Comparison of ENCODE assay signal across 25 cellular contexts in the genomic region with DNA sequence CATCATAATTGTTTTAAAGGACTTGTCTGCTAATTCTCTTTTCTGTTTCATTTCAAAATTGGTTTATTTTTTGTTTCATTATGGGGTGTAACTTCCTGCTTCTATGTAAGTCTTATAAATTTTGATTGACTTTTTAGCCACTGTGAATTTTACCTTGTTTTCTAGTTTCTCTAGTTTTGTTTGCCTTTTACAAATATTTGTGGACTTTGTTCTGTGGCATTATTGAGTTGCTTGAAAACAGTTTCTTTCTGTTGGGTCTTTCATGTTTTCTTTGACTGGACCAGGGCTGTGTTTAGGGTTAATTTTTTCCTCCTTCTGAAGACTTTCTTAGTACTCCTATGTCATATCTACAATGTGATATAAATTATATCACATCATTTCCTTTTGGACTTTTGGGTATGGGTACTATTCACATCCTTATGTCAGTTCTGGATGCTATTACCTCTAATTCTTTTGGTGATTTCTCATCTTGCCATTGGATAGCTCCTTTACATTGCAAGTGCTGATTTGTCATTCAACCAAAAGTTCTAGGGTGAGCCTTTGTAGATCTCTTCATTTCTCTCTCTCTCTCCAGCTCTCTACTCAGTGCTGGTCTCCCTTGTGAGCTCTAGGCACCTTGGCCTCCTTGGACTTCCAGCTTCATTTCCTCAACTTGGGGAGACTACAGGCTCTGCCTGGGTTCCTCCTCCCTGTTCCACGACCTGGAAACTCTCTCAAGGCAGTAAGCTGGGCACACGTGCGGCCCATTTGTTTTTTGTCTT. TPM values are rescaled to one million over a fixed set of nuclear protein-coding genes. Genes with fewer than 3 reads are reported as not detected.
DNase-seq lines count a peak whose midpoint lies in the region; ATAC-seq and TF ChIP-seq lines count a peak whose summit lies in the region.
"Had no signal": no experiment of that assay in that cellular context is flagged by ENCODE, and none has a peak within 500 bp of the region (broad histone marks: within the 10 kb centered on the region; RNA-seq: fewer than 3 reads in every experiment).

No MANE protein-coding gene starts in this region.

- no peak overlapping the region for H3K4me2 ChIP-seq in SK-N-SH
- H3K4me2 ChIP-seq: KMS-11 had no signal

- H3K9me2 ChIP-seq in SK-N-SH: no peaks in the 10 kb centered on the region

- H2AFZ ChIP-seq in SK-N-SH (ENCODE audit: low read depth): no peak overlapping the region
- H2AFZ ChIP-seq: GM23248 had no signal

- H3K4me1 Mint-ChIP-seq in activated T-cell treated with anti-CD3 and anti-CD28 coated beads, Interleukin-2, amount 50 U/mL, for 72 hours (ENCODE audit: low read depth): peaks cover 44% of the 10 kb centered on the region
- H3K4me1 Mint-ChIP-seq in IgD-negative memory B cell: peaks cover 19 to 36% (median 32%) of the 10 kb centered on the region in 3 donors
- H3K4me1 Mint-ChIP-seq in immature natural killer cell: peaks cover 33 to 60% of the 10 kb centered on the region in 2 donors
- peaks cover 49% of the 10 kb centered on the region for H3K4me1 Mint-ChIP-seq in stimulated activated effector memory CD8-positive, alpha-beta T cell treated with anti-CD3 and anti-CD28 coated beads, Interleukin-12 subunit alpha, Interleukin-12 subunit beta, amount 100 ng/mL, for 72 hours

- H3K9me3 Mint-ChIP-seq in activated T-cell treated with anti-CD3 and anti-CD28 coated beads, Interleukin-2, amount 50 U/mL, for 72 hours: peaks cover 0 to 1% of the 10 kb centered on the region in 2 donors
- H3K9me3 Mint-ChIP-seq in IgD-negative memory B cell (no peaks in the 10 kb centered on the region), immature natural killer cell (no peaks in the 10 kb centered on the region)
- no peaks in the 10 kb centered on the region for H3K9me3 Mint-ChIP-seq in stimulated activated effector memory CD8-positive, alpha-beta T cell treated with anti-CD3 and anti-CD28 coated beads, Interleukin-12 subunit alpha, Interleukin-12 subunit beta, amount 100 ng/mL, for 72 hours

- H3K27ac ChIP-seq in SK-N-SH (ENCODE audit: low read depth in 2 of 2, low read length in 1 of 2): peak overlapping the region in 1 of 2 experiments; percentile 47; a peak in 1 of 4 replicates
- H3K27ac ChIP-seq: ascending aorta, GM23248, KMS-11, ovary, SJCRH30 had no signal

- CTCF ChIA-PET in SK-N-SH (lab: Yijun Ruan, JAX): interaction anchor here (1.0 kb wide), 1 partner anchor 11 kb away, joined by 3 read pairs; no protein-coding TSS in a partner anchor

- peaks cover 96% of the 10 kb centered on the region for H3K79me2 ChIP-seq in SK-N-SH (ENCODE audit: insufficient read depth)

- peaks cover 0 to 28% of the 10 kb centered on the region in 2 experiments for H3K36me3 ChIP-seq in SK-N-SH (replicated peaks in 1 of 2; ENCODE audit: control insufficient read depth in 1 of 2, insufficient read depth in 2 of 2, low read length in 1 of 2)
- H3K36me3 ChIP-seq: ascending aorta, ovary had no signal

- TF ChIP-seq EP300 in SK-N-SH (IDR thresholded peaks at IDR 0.05; ENCODE audit: borderline replicate concordance in 1 of 2, low read depth in 1 of 2, low read length in 1 of 2): no peak

- in situ Hi-C loops in KBM-7 (cut with MboI; ENCODE audit: low pct_unique_long_range_greater_than_20kb, low sequenced_read_pairs): no loop called here

- no peaks in the 10 kb centered on the region for H3K27me3 ChIP-seq in SK-N-SH (ENCODE audit: insufficient read depth)
- H3K27me3 ChIP-seq: ascending aorta, ovary, SJCRH30 had no signal

- TF ChIP-seq RAD21 in SK-N-SH (IDR thresholded peaks at IDR 0.05; ENCODE audit: low read length): no peak

- POLR2A ChIA-PET in SK-N-SH (lab: Yijun Ruan, JAX): no interaction called here

- no peak overlapping the region for H3K4me3 ChIP-seq in SK-N-SH (ENCODE audit: low read depth in 2 of 2, low read length in 1 of 2)
- H3K4me3 ChIP-seq: ascending aorta, GM23248, ovary, SJCRH30 had no signal

- peaks cover 12% of the 10 kb centered on the region for H3F3A ChIP-seq in SK-N-SH (replicated peaks; ENCODE audit: insufficient read depth)

- H3K9me3 ChIP-seq in SK-N-SH: no peaks in the 10 kb centered on the region
- H3K9me3 ChIP-seq: ascending aorta, ovary, SJCRH30 had no signal

- H3K4me3 Mint-ChIP-seq in activated T-cell treated with anti-CD3 and anti-CD28 coated beads, Interleukin-2, amount 50 U/mL, for 72 hours: peak overlapping the region in 1 of 2 donors; percentile 42
- H3K4me3 Mint-ChIP-seq in IgD-negative memory B cell (peak overlapping the region in 1 of 4 donors; percentile 24), immature natural killer cell (peak overlapping the region in 2 of 5 donors; percentile 8)
- no peak overlapping the region for H3K4me3 Mint-ChIP-seq in stimulated activated effector memory CD8-positive, alpha-beta T cell treated with anti-CD3 and anti-CD28 coated beads, Interleukin-12 subunit alpha, Interleukin-12 subunit beta, amount 100 ng/mL, for 72 hours

- no peak for TF ChIP-seq CTCF in SK-N-SH (IDR thresholded peaks at IDR 0.05)

- H3K9ac ChIP-seq in SK-N-SH: no peak overlapping the region
- H3K9ac ChIP-seq: GM23248, KMS-11 had no signal

- no peak for DNase-seq in activated T-cell treated with anti-CD3 and anti-CD28 coated beads, Interleukin-2, amount 50 U/mL, for 72 hours
- no peak for DNase-seq in activated T-cell treated with anti-CD3 and anti-CD28 coated beads, Interleukin-2, amount 50 U/mL, for 1 hour
- DNase-seq in immature natural killer cell: no peak
- DNase-seq in stimulated activated effector memory CD8-positive, alpha-beta T cell treated with anti-CD3 and anti-CD28 coated beads, Interleukin-12 subunit alpha, Interleukin-12 subunit beta, amount 100 ng/mL, for 72 hours (ENCODE audit: low spot score in 2 of 2): peak in 1 of 2 donors; percentile 40
- no peak for DNase-seq in SK-N-SH
- DNase-seq in KBM-7: no peak
- DNase-seq: activated CD4-positive, alpha-beta T cell treated with anti-CD3 and anti-CD28 coated beads, Interleukin-2, amount 50 U/mL, for 4 hours; activated effector memory CD4-positive, alpha-beta T cell treated with Interleukin-2 at 50 U/mL for 16 hours; foreskin fibroblast; GF-D8; GM23248; hypothalamus; midbrain; NCI-H1105 treated with DMSO at 0.1 percent for 48 hours; NCI-H748 treated with DMSO at 0.1 percent for 48 hours; ovary; PC-3; SJCRH30; stimulated activated CD4-positive, alpha-beta T cell treated with anti-CD3 and anti-CD28 coated beads, Interleukin-1b, Interleukin-23, amount 100 ng/mL, for 48 hours; substantia nigra; T1000 had no signal

- H3K36me3 Mint-ChIP-seq in activated T-cell treated with anti-CD3 and anti-CD28 coated beads, Interleukin-2, amount 50 U/mL, for 72 hours (ENCODE audit: insufficient read depth in 2 of 2): peaks cover 0 to 32% of the 10 kb centered on the region in 2 donors
- H3K36me3 Mint-ChIP-seq in IgD-negative memory B cell (peaks cover 17% of the 10 kb centered on the region), immature natural killer cell (peaks cover 4 to 21% (median 14%) of the 10 kb centered on the region in 3 donors)
- H3K36me3 Mint-ChIP-seq in stimulated activated effector memory CD8-positive, alpha-beta T cell treated with anti-CD3 and anti-CD28 coated beads, Interleukin-12 subunit alpha, Interleukin-12 subunit beta, amount 100 ng/mL, for 72 hours: peaks cover 40% of the 10 kb centered on the region

- 92% methylated on average over 3 of the region's 3 CpGs for WGBS in SK-N-SH (ENCODE audit: low lambda C conversion rate)

- peaks cover 3 to 18% of the 10 kb centered on the region in 2 experiments; a peak in 3 of 4 replicates for H3K4me1 ChIP-seq in SK-N-SH (ENCODE audit: control insufficient read depth in 1 of 2, insufficient read depth in 2 of 2, low read depth in 1 of 2, low read length in 1 of 2)

- H4K20me1 ChIP-seq in SK-N-SH (ENCODE audit: insufficient read depth): peaks cover 78% of the 10 kb centered on the region

- peak overlapping the region; percentile 94 for H3K27ac Mint-ChIP-seq in activated T-cell treated with anti-CD3 and anti-CD28 coated beads, Interleukin-2, amount 50 U/mL, for 72 hours
- H3K27ac Mint-ChIP-seq in IgD-negative memory B cell: peak overlapping the region in 2 of 3 donors; percentile 21 to 54
- peak overlapping the region; percentile 17 to 86 (median 54) for H3K27ac Mint-ChIP-seq in immature natural killer cell
- peak overlapping the region; percentile 56 for H3K27ac Mint-ChIP-seq in stimulated activated effector memory CD8-positive, alpha-beta T cell treated with anti-CD3 and anti-CD28 coated beads, Interleukin-12 subunit alpha, Interleukin-12 subunit beta, amount 100 ng/mL, for 72 hours

- ATAC-seq in activated T-cell treated with anti-CD3 and anti-CD28 coated beads, Interleukin-2, amount 50 U/mL, for 72 hours (replicated peaks in 1 of 2): no peak
- ATAC-seq in stimulated activated effector memory CD8-positive, alpha-beta T cell treated with anti-CD3 and anti-CD28 coated beads, Interleukin-12 subunit alpha, Interleukin-12 subunit beta, amount 100 ng/mL, for 72 hours: no peak
- no peak for ATAC-seq in HG03469 (IDR thresholded peaks at IDR 0.05; ENCODE audit: unreplicated experiment)
- ATAC-seq: PC-3 had no signal

- H3K27me3 Mint-ChIP-seq in activated T-cell treated with anti-CD3 and anti-CD28 coated beads, Interleukin-2, amount 50 U/mL, for 72 hours (ENCODE audit: low read depth): no peaks in the 10 kb centered on the region
- H3K27me3 Mint-ChIP-seq in IgD-negative memory B cell: no peaks in the 10 kb centered on the region
- peaks cover 0 to 3% (median 0%) of the 10 kb centered on the region in 3 donors for H3K27me3 Mint-ChIP-seq in immature natural killer cell (ENCODE audit: low read depth in 3 of 3)

TF ChIP-seq in SK-N-SH, 30 proteins besides CTCF, POLR2A, EP300 and RAD21 (continues in another document):
- TF ChIP-seq CHD2 (IDR thresholded peaks at IDR 0.05; ENCODE audit: low read length, partially characterized antibody) (no peak), NRF1 (IDR thresholded peaks at IDR 0.05; ENCODE audit: low read depth, low read length) (no peak), GATA2 (CRISPR knock-in tag; IDR thresholded peaks at IDR 0.05) (no peak)

RNA-seq across cellular contexts. Expression of gene MLLT10, which starts 36.9 kb away (rescaled TPM):
- 10 to 100 TPM; 45.4 to 46.0 TPM for total RNA-seq in activated T-cell treated with anti-CD3 and anti-CD28 coated beads, Interleukin-2, amount 50 U/mL, for 72 hours
- 8.7 TPM for polyA plus RNA-seq in IgD-negative memory B cell
- polyA plus RNA-seq in immature natural killer cell: 1 to 10 TPM in 2 of 3 donors, under 1 TPM in 1; 0.81 to 5.1 (median 4.8) TPM
- 23.9 and 26.0 TPM in 2 replicates for polyA plus RNA-seq in SK-N-SH (2012; rRNA removed)
- polyA plus RNA-seq in SK-N-SH (2012; cell fraction: cytosol; rRNA removed): 21.8 and 23.5 TPM in 2 replicates
- polyA plus RNA-seq in SK-N-SH (2012; cell fraction: nucleus; rRNA removed): 44.7 and 64.0 TPM in 2 replicates

RNA-seq across cellular contexts. Expression of gene SKIDA1, which starts 45.5 kb away (rescaled TPM):
- total RNA-seq in activated T-cell treated with anti-CD3 and anti-CD28 coated beads, Interleukin-2, amount 50 U/mL, for 72 hours: under 1 TPM; 0.23 to 0.41 TPM
- polyA plus RNA-seq in IgD-negative memory B cell: not detected
- polyA plus RNA-seq in immature natural killer cell: not detected
- 0.38 and 0.47 TPM in 2 replicates for polyA plus RNA-seq in SK-N-SH (2012; rRNA removed)
- polyA plus RNA-seq in SK-N-SH (2012; cell fraction: cytosol; rRNA removed): 0.29 and 0.42 TPM in 2 replicates
- polyA plus RNA-seq in SK-N-SH (2012; cell fraction: nucleus; rRNA removed): 1.1 and 1.8 TPM in 2 replicates
- total RNA-seq: ascending aorta, GM23248 had no signal

Comparison
In these comparisons a context has a peak if more than half of its experiments do, and no peak if none do; other contexts are left out.
1. H3K27ac Mint-ChIP-seq: peak in every context shown above with its lines; median percentile 94 in activated T-cell treated with anti-CD3 and anti-CD28 coated beads, Interleukin-2, amount 50 U/mL, for 72 hours; 56 in stimulated activated effector memory CD8-positive, alpha-beta T cell treated with anti-CD3 and anti-CD28 coated beads, Interleukin-12 subunit alpha, Interleukin-12 subunit beta, amount 100 ng/mL, for 72 hours; 54 in immature natural killer cell; 38 in IgD-negative memory B cell.